Comparison of ENCODE assay signal across 27 cellular contexts in genomic region chr4:116005806-116006088, GRCh38.
A peak's percentile ranks its signal among the peaks of the same experiment; 100 is the strongest.
DNase-seq lines count a peak whose midpoint lies in the region; ATAC-seq, FAIRE-seq and TF ChIP-seq lines count a peak whose summit lies in the region.
"Had no signal": no experiment of that assay in that cellular context is flagged by ENCODE, and none has a peak within 500 bp of the region (broad histone marks: within the 10 kb centered on the region; RNA-seq: fewer than 3 reads in every experiment).

No MANE protein-coding gene starts in this region.

- no peaks in the 10 kb centered on the region for H3K27me3 Mint-ChIP-seq in T-helper 2 cell treated with Interferon-gamma antibody and Interleukin-4, amounts not matched to agents 5 μg/mL and 100 μg/mL, for 36 hours (ENCODE audit: low read depth)
- H3K27me3 Mint-ChIP-seq: CD4-positive, CD25-positive, alpha-beta regulatory T cell; stimulated activated naive CD8-positive, alpha-beta T cell treated with anti-CD3 and anti-CD28 coated beads, Interleukin-15, Interleukin-2, amounts not matched to agents 100 ng/mL and 50 ng/mL, for 24 hours had no signal

- no peak for DNase-seq in T-helper 2 cell treated with Interferon-gamma antibody and Interleukin-4, amounts not matched to agents 5 μg/mL and 100 μg/mL, for 36 hours (ENCODE audit: low spot score)
- no peak for DNase-seq in T-helper 2 cell
- no peak for DNase-seq in DND-41
- peak; percentile 4 for DNase-seq in NAMALWA (ENCODE audit: low spot score)
- no peak for DNase-seq in GM12878 (ENCODE audit: low read depth, low spot score)
- no peak for DNase-seq in mucosa of descending colon
- no peak for DNase-seq in coronary artery (ENCODE audit: low spot score)
- no peak for DNase-seq in right lobe of liver
- DNase-seq: 8988T; activated CD4-positive, CD25-positive, alpha-beta regulatory T cell; activated naive CD4-positive, alpha-beta T cell; activated T-cell treated with anti-CD3 and anti-CD28 coated beads, Interleukin-2, amount 50 U/mL, for 4 hours; amniotic stem cell; CD4-positive, CD25-positive, alpha-beta regulatory T cell; effector memory CD4-positive, alpha-beta T cell; glutamatergic neuron; KG1; midbrain; naive thymus-derived CD8-positive, alpha-beta T cell; NCI-H524; occipital lobe; SHP77; uterus had no signal

- RAD21 ChIA-PET in GM12878 (lab: Charles Lee; ENCODE audit: unreplicated experiment) = no interaction called here

- peak overlapping the region; percentile 19; the same call in 1 of the 2 replicates for H3K4me2 ChIP-seq in DND-41 (ENCODE audit: insufficient read depth, low read length)
- no peak overlapping the region for H3K4me2 ChIP-seq in GM12878 (ENCODE audit: control insufficient read depth, insufficient read depth)

- H3K4me1 Mint-ChIP-seq in T-helper 2 cell treated with Interferon-gamma antibody and Interleukin-4, amounts not matched to agents 5 μg/mL and 100 μg/mL, for 36 hours (ENCODE audit: low read depth) = peaks cover 2% of the 10 kb centered on the region
- H3K4me1 Mint-ChIP-seq: CD4-positive, CD25-positive, alpha-beta regulatory T cell; naive thymus-derived CD8-positive, alpha-beta T cell had no signal

- POLR2A ChIA-PET in GM12878 (lab: Charles Lee) = no interaction called here

- no TSS peak for BruUV-seq in GM12878 (replicated peaks; lab: Mats Ljungman, UMichigan)

- H2AFZ ChIP-seq in DND-41 (ENCODE audit: low read depth, low read length) = peak overlapping the region; percentile 50
- H2AFZ ChIP-seq in GM12878 (ENCODE audit: control insufficient read depth, low read depth, low read length) = peak overlapping the region; percentile 62

- no peak for TF ChIP-seq POLR2A in GM12878 (IDR thresholded peaks at IDR 0.05; ENCODE audit: low read depth, low read length)
- TF ChIP-seq POLR2A in right lobe of liver (IDR thresholded peaks at IDR 0.05) = no peak

- H3K79me2 ChIP-seq in DND-41 (ENCODE audit: insufficient read depth, low read length) = no peaks in the 10 kb centered on the region
- H3K79me2 ChIP-seq in GM12878 (ENCODE audit: control insufficient read depth, insufficient read depth, low read length) = no peaks in the 10 kb centered on the region

- H3K27ac Mint-ChIP-seq in T-helper 2 cell treated with Interferon-gamma antibody and Interleukin-4, amounts not matched to agents 5 μg/mL and 100 μg/mL, for 36 hours = peak overlapping the region; percentile 71
- H3K27ac Mint-ChIP-seq: CD4-positive, CD25-positive, alpha-beta regulatory T cell; naive thymus-derived CD8-positive, alpha-beta T cell; stimulated activated naive CD8-positive, alpha-beta T cell treated with anti-CD3 and anti-CD28 coated beads, Interleukin-15, Interleukin-2, amounts not matched to agents 100 ng/mL and 50 ng/mL, for 24 hours had no signal

- in situ Hi-C loops in GM12878 (cut with MboI) = no loop called here

- peak overlapping the region; percentile 8 for H3K4me3 Mint-ChIP-seq in T-helper 2 cell treated with Interferon-gamma antibody and Interleukin-4, amounts not matched to agents 5 μg/mL and 100 μg/mL, for 36 hours
- H3K4me3 Mint-ChIP-seq: activated T-cell treated with anti-CD3 and anti-CD28 coated beads, Interleukin-2, amount 50 U/mL, for 4 hours; CD4-positive, CD25-positive, alpha-beta regulatory T cell; naive thymus-derived CD8-positive, alpha-beta T cell; stimulated activated naive CD8-positive, alpha-beta T cell treated with anti-CD3 and anti-CD28 coated beads, Interleukin-15, Interleukin-2, amounts not matched to agents 100 ng/mL and 50 ng/mL, for 24 hours had no signal

- H3K9ac ChIP-seq in DND-41 (ENCODE audit: low read depth, low read length) (peak overlapping the region; percentile 35; the same call in 1 of the 2 replicates), GM12878 (ENCODE audit: control insufficient read depth, insufficient read depth, low read length) (no peak overlapping the region)

- no peaks in the 10 kb centered on the region for H3K27me3 ChIP-seq in DND-41 (ENCODE audit: insufficient read depth, low read length, poor library complexity)
- no peaks in the 10 kb centered on the region for H3K27me3 ChIP-seq in GM12878 (replicated peaks in 1 of 2; ENCODE audit: control insufficient read depth in 2 of 2, insufficient read depth in 2 of 2, low read length in 1 of 2)
- no peaks in the 10 kb centered on the region for H3K27me3 ChIP-seq in right lobe of liver
- H3K27me3 ChIP-seq: uterus had no signal

- TF ChIP-seq CTCF in DND-41 (IDR thresholded peaks at IDR 0.05; ENCODE audit: borderline replicate concordance, extremely low read depth, low read length, poor library complexity, severe bottlenecking) (no peak), GM12878 (IDR thresholded peaks at IDR 0.05 in 2 of 3, conservative IDR thresholded peaks at IDR 0.05 in 1 of 3; ENCODE audit: control insufficient read depth in 2 of 3, extremely low read depth in 1 of 3, insufficient read depth in 1 of 3, low read depth in 3 of 3, low read length in 3 of 3) (no peak), mucosa of descending colon (IDR thresholded peaks at IDR 0.05) (no peak), coronary artery (IDR thresholded peaks at IDR 0.05) (no peak), right lobe of liver (IDR thresholded peaks at IDR 0.05) (no peak)

- H4K20me1 ChIP-seq in DND-41 (ENCODE audit: insufficient read depth, low read length) (no peaks in the 10 kb centered on the region), GM12878 (ENCODE audit: control insufficient read depth, insufficient read depth) (no peaks in the 10 kb centered on the region)

- peaks cover 12% of the 10 kb centered on the region for H3K9me3 Mint-ChIP-seq in T-helper 2 cell treated with Interferon-gamma antibody and Interleukin-4, amounts not matched to agents 5 μg/mL and 100 μg/mL, for 36 hours
- H3K9me3 Mint-ChIP-seq: stimulated activated naive CD8-positive, alpha-beta T cell treated with anti-CD3 and anti-CD28 coated beads, Interleukin-15, Interleukin-2, amounts not matched to agents 100 ng/mL and 50 ng/mL, for 24 hours had no signal

- CTCF ChIA-PET in GM12878 (lab: Yijun Ruan, JAX) = no interaction called here

- no peak for FAIRE-seq in GM12878 (lab: Jason Lieb, UNC)
- FAIRE-seq: keratinocyte had no signal

- H3K4me1 ChIP-seq in DND-41 (ENCODE audit: insufficient read depth, low read length) (peaks cover 18% of the 10 kb centered on the region), GM12878 (ENCODE audit: control insufficient read depth, insufficient read depth, low read length) (no peaks in the 10 kb centered on the region), mucosa of descending colon (ENCODE audit: low read depth) (no peaks in the 10 kb centered on the region), right lobe of liver (no peaks in the 10 kb centered on the region)
- H3K4me1 ChIP-seq: uterus had no signal

- H3K9me3 ChIP-seq in DND-41 (ENCODE audit: insufficient read depth, low read length, severe bottlenecking) = no peaks in the 10 kb centered on the region
- H3K9me3 ChIP-seq in GM12878 (replicated peaks; ENCODE audit: control insufficient read depth, insufficient read depth, low read length) = no peaks in the 10 kb centered on the region; the same call in 2 of the 3 replicates
- H3K9me3 ChIP-seq in mucosa of descending colon = peaks cover 2% of the 10 kb centered on the region
- H3K9me3 ChIP-seq in right lobe of liver = no peaks in the 10 kb centered on the region
- H3K9me3 ChIP-seq: uterus had no signal

- intact Hi-C loops in GM12878 (cut with micrococcal nuclease; ENCODE audit: unreplicated experiment) (no loop called here), mucosa of descending colon (cut with DNase I, micrococcal nuclease) (no loop called here), right lobe of liver (cut with DNase I) (no loop called here)

- H3K27ac ChIP-seq in DND-41 (ENCODE audit: low read length) (peak overlapping the region; percentile 62), GM12878 (ENCODE audit: control insufficient read depth, insufficient read depth) (no peak overlapping the region), coronary artery (no peak overlapping the region), right lobe of liver (no peak overlapping the region)
- H3K27ac ChIP-seq: uterus had no signal

- SMC1A ChIA-PET in GM12878 (lab: Charles Lee; ENCODE audit: uncharacterized antibody, unreplicated experiment) = no interaction called here

- peaks cover 1% of the 10 kb centered on the region for H3K36me3 Mint-ChIP-seq in T-helper 2 cell treated with Interferon-gamma antibody and Interleukin-4, amounts not matched to agents 5 μg/mL and 100 μg/mL, for 36 hours (ENCODE audit: low read depth)
- H3K36me3 Mint-ChIP-seq: CD4-positive, CD25-positive, alpha-beta regulatory T cell; naive thymus-derived CD8-positive, alpha-beta T cell had no signal

- ATAC-seq in DND-41 (ENCODE audit: insufficient read depth, low read depth) (no peak; the same call in 2 of the 3 replicates), GM12878 (peak; percentile 26; the same call in 1 of the 3 replicates), mucosa of descending colon (no peak), right lobe of liver (no peak)
- ATAC-seq: activated T-cell treated with anti-CD3 and anti-CD28 coated beads, Interleukin-2, amount 50 U/mL, for 4 hours; HCT116; naive thymus-derived CD8-positive, alpha-beta T cell; Panc1 had no signal

- TF ChIP-seq EP300 in GM12878 (IDR thresholded peaks at IDR 0.05; ENCODE audit: borderline replicate concordance in 1 of 2, control insufficient read depth in 1 of 2, low read depth in 2 of 2, low read length in 2 of 2) = no peak

- WGBS in GM12878 (ENCODE audit: insufficient coverage, insufficient replicate concordance, low lambda C conversion rate, missing lambda C conversion rate) = 9% methylated on average over 1 of the region's 1 CpG
- WGBS in right lobe of liver (ENCODE audit: insufficient coverage, low coverage, low lambda C conversion rate, missing lambda C conversion rate) = 56% methylated on average over 1 of the region's 1 CpG

- H3K4me3 ChIP-seq in DND-41 (ENCODE audit: low read depth in 1 of 2, low read length in 2 of 2) = no peak overlapping the region
- H3K4me3 ChIP-seq in GM12878 = no peak overlapping the region
- no peak overlapping the region for H3K4me3 ChIP-seq in mucosa of descending colon
- no peak overlapping the region for H3K4me3 ChIP-seq in coronary artery
- no peak overlapping the region for H3K4me3 ChIP-seq in right lobe of liver
- H3K4me3 ChIP-seq: uterus had no signal

- no peak for TF ChIP-seq RAD21 in GM12878 (IDR thresholded peaks at IDR 0.05; ENCODE audit: insufficient read depth, low read depth, low read length)

- H3K36me3 ChIP-seq in DND-41 (ENCODE audit: insufficient read depth, low read length) (no peaks in the 10 kb centered on the region), GM12878 (ENCODE audit: control insufficient read depth in 2 of 2, insufficient read depth in 2 of 2, low read length in 1 of 2) (no peaks in the 10 kb centered on the region), mucosa of descending colon (ENCODE audit: low read depth) (no peaks in the 10 kb centered on the region), right lobe of liver (no peaks in the 10 kb centered on the region)
- H3K36me3 ChIP-seq: uterus had no signal

TF ChIP-seq in GM12878, 131 proteins besides CTCF, POLR2A, EP300 and RAD21 (continues in another document):
- no peak for TF ChIP-seq SMC3 (IDR thresholded peaks at IDR 0.05; ENCODE audit: borderline replicate concordance, low read length)
- TF ChIP-seq LARP7 (IDR thresholded peaks at IDR 0.05) = no peak
- TF ChIP-seq SIX5 (IDR thresholded peaks at IDR 0.05; ENCODE audit: low read depth, low read length, severe bottlenecking) = no peak
- TF ChIP-seq CEBPB (IDR thresholded peaks at IDR 0.05; ENCODE audit: borderline replicate concordance in 1 of 2, low read depth in 2 of 2, low read length in 2 of 2) = no peak
